1 cellular context compared by ENCODE assay signal in the genomic region with DNA sequence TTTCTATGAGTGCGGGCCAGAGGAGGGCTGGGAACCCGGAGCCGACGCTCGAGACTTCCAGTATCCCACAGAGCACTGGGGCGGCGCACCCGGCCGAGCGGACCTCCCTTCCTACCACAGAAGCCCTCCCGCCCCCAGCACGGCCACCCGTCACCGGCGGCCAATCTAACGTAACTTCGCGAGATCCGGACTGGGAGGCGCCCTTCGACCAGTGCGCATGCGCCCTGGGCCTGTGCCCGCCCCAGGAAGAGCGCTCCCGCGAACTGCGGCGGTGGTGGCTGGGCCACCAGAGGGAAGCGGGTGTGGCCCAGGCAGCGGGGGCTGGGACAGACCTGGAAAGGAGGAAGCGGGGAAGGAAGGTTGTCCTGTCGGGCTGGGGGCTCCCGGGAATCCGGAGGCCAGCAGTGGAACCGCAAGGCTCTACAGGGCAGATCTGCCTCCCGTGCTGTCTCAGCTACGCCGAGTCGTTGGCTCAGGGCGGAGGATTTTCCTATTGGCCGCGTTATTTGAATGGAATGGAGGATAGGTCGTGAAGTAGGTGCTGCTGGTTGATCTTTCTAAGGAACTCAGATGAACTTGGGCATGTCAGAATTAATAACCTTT.
A peak's percentile ranks its signal among the peaks of the same experiment; 100 is the strongest.
TF ChIP-seq lines count a peak whose summit lies in the region.

PPP1R12A (minus strand) TSS at position 77 of the 603 bp plus-strand sequence. CDS start 166 bp downstream, outside the sequence.

TF ChIP-seq in GM12878, 131 proteins besides CTCF, POLR2A, EP300 and RAD21 (continued from another document):
- TF ChIP-seq SPI1 (IDR thresholded peaks at IDR 0.05; ENCODE audit: borderline replicate concordance, insufficient read depth, low read depth, low read length) (peak; percentile 24; the same call in 1 of the 2 replicates), ATF2 (IDR thresholded peaks at IDR 0.05; ENCODE audit: low read length) (no peak), BACH1 (IDR thresholded peaks at IDR 0.05; ENCODE audit: borderline replicate concordance) (peak; percentile 85), ESRRA (IDR thresholded peaks at IDR 0.05; ENCODE audit: low read length) (0 out of 2 replicates have a peak, but pooled peaks have one; percentile 56), RCOR1 (conservative IDR thresholded peaks at IDR 0.05; ENCODE audit: low read depth, low read length) (0 out of 2 replicates have a peak, but pooled peaks have one; percentile 29), TCF3 (IDR thresholded peaks at IDR 0.05; ENCODE audit: borderline replicate concordance, insufficient read depth, low read depth, low read length) (peak; percentile 66; the same call in 1 of the 2 replicates), RELA (IDR thresholded peaks at IDR 0.05; ENCODE audit: borderline replicate concordance, partially characterized antibody) (peak; percentile 54), ZNF687 (IDR thresholded peaks at IDR 0.05) (peak; percentile 64; the same call in 1 of the 2 replicates), TARDBP (IDR thresholded peaks at IDR 0.05; ENCODE audit: borderline replicate concordance) (no peak), POU2F2 (IDR thresholded peaks at IDR 0.05; ENCODE audit: borderline replicate concordance, low read depth, low read length) (peak; percentile 87; the same call in 2 of the 3 replicates), NBN (IDR thresholded peaks at IDR 0.05) (peak; percentile 61; the same call in 1 of the 2 replicates), DPF2 (IDR thresholded peaks at IDR 0.05) (peak; percentile 71)
- TF ChIP-seq, protein P1, sequence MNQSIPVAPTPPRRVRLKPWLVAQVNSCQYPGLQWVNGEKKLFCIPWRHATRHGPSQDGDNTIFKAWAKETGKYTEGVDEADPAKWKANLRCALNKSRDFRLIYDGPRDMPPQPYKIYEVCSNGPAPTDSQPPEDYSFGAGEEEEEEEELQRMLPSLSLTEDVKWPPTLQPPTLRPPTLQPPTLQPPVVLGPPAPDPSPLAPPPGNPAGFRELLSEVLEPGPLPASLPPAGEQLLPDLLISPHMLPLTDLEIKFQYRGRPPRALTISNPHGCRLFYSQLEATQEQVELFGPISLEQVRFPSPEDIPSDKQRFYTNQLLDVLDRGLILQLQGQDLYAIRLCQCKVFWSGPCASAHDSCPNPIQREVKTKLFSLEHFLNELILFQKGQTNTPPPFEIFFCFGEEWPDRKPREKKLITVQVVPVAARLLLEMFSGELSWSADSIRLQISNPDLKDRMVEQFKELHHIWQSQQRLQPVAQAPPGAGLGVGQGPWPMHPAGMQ (IDR thresholded peaks at IDR 0.05; ENCODE audit: borderline replicate concordance): peak; percentile 34; the same call in 1 of the 2 replicates
